Comparison of ENCODE assay signal across 11 cellular contexts in genomic region chr18:36309436-36310391, GRCh38. TPM values are rescaled to one million over a fixed set of nuclear protein-coding genes. Genes with fewer than 3 reads are reported as not detected.
DNase-seq lines count a peak whose midpoint lies in the region; ATAC-seq, FAIRE-seq and TF ChIP-seq lines count a peak whose summit lies in the region.
"Had no signal": no experiment of that assay in that cellular context is flagged by ENCODE, and none has a peak within 500 bp of the region (broad histone marks: within the 10 kb centered on the region; RNA-seq: fewer than 3 reads in every experiment).

No MANE protein-coding gene starts in this region.

- TF ChIP-seq CTCF in A549 (IDR thresholded peaks at IDR 0.05) (no peak), breast epithelium (IDR thresholded peaks at IDR 0.05) (no peak), dorsolateral prefrontal cortex (IDR thresholded peaks at IDR 0.05 in 54 of 56, conservative IDR thresholded peaks at IDR 0.05 in 2 of 56; ENCODE audit: low read depth in 1 of 56, partially characterized antibody in 56 of 56) (no peak), prostate gland (IDR thresholded peaks at IDR 0.05) (no peak)

- TF ChIP-seq POLR2A in A549 (IDR thresholded peaks at IDR 0.05; ENCODE audit: low read length) (no peak), breast epithelium (IDR thresholded peaks at IDR 0.05) (no peak), prostate gland (IDR thresholded peaks at IDR 0.05) (no peak)

- DNase-seq in A549 (ENCODE audit: low read depth in 1 of 2, low spot score in 1 of 2) (peak; percentile 42 to 64), HT-29 (ENCODE audit: low spot score) (peak; percentile 61), breast epithelium (ENCODE audit: low spot score in 2 of 2) (peak; percentile 77 to 82), left kidney (ENCODE audit: low read depth, low spot score) (peak; percentile 59), dorsolateral prefrontal cortex (no peak), prostate gland (ENCODE audit: low spot score) (no peak), putamen (ENCODE audit: low spot score) (no peak)
- DNase-seq: CD4-positive, alpha-beta memory T cell; NCI-H1436 treated with DMSO at 0.1 percent for 48 hours had no signal

- H3K27me3 ChIP-seq in breast epithelium (no peaks in the 10 kb centered on the region), dorsolateral prefrontal cortex (peaks cover 0 to 5% (median 0%) of the 10 kb centered on the region in 45 donors), prostate gland (replicated peaks; ENCODE audit: insufficient read depth) (no peaks in the 10 kb centered on the region)
- H3K27me3 ChIP-seq: body of pancreas had no signal

- no peak for TF ChIP-seq RAD21 in A549 (conservative IDR thresholded peaks at IDR 0.05 in 1 of 2, IDR thresholded peaks at IDR 0.05 in 1 of 2)

- CTCF ChIA-PET in A549 (lab: Yijun Ruan, JAX) = no interaction called here

- ATAC-seq in A549 = peak; percentile 92 to 93
- ATAC-seq in HG02623 (IDR thresholded peaks at IDR 0.05; ENCODE audit: unreplicated experiment) = no peak
- ATAC-seq: body of pancreas had no signal

- FAIRE-seq in A549 (lab: Jason Lieb, UNC) = no peak

- H3K4me1 ChIP-seq in A549 (peaks cover 15% of the 10 kb centered on the region), breast epithelium (no peaks in the 10 kb centered on the region), prostate gland (replicated peaks) (no peaks in the 10 kb centered on the region)

- H3K27ac ChIP-seq in A549 (peak overlapping the region; percentile 65 to 81), breast epithelium (peak overlapping the region; percentile 69 to 89), dorsolateral prefrontal cortex (no peak overlapping the region), prostate gland (no peak overlapping the region)
- H3K27ac ChIP-seq: body of pancreas had no signal

- H3K36me3 ChIP-seq in breast epithelium (no peaks in the 10 kb centered on the region), prostate gland (no peaks in the 10 kb centered on the region)

- H3K4me3 ChIP-seq in A549 = no peak overlapping the region
- peak overlapping the region in 2 of 3 donors; percentile 3 to 41 for H3K4me3 ChIP-seq in breast epithelium
- no peak overlapping the region for H3K4me3 ChIP-seq in dorsolateral prefrontal cortex
- no peak overlapping the region for H3K4me3 ChIP-seq in prostate gland
- H3K4me3 ChIP-seq: body of pancreas had no signal

- H3K9me3 ChIP-seq in A549 = no peaks in the 10 kb centered on the region
- H3K9me3 ChIP-seq in breast epithelium = no peaks in the 10 kb centered on the region
- H3K9me3 ChIP-seq in prostate gland = no peaks in the 10 kb centered on the region
- H3K9me3 ChIP-seq: body of pancreas had no signal

- WGBS in A549 (ENCODE audit: missing lambda C conversion rate) = 19% methylated on average over 6 of the region's 11 CpGs
- 54% methylated on average over 11 of the region's 11 CpGs for WGBS in prostate gland

- POLR2A ChIA-PET in A549 (lab: Yijun Ruan, JAX) = interaction anchor here (1.0 to 1.8 kb wide), 3 partner anchors 12 to 42 kb away, joined by 3 to 10 read pairs (median 3); partner anchors contain the start of gene FHOD3

- H3K4me2 ChIP-seq in A549 = peak overlapping the region; percentile 66

- intact Hi-C loops in breast epithelium (cut with DNase I; ENCODE audit: low total_unique reads) (loop anchor here (10.0 kb wide), 1 partner anchor 1805 kb away; no protein-coding TSS in a partner anchor), dorsolateral prefrontal cortex (cut with DNase I) (no loop called here), prostate gland (cut with DNase I) (loop anchor here (10.0 kb wide), 1 partner anchor 85 kb away; no protein-coding TSS in a partner anchor)

- TF ChIP-seq EP300 in A549 (IDR thresholded peaks at IDR 0.05) = peak in 1 of 2 experiments; percentile 21; a peak in 1 of 5 replicates

TF ChIP-seq in A549, 52 proteins besides CTCF, POLR2A, EP300 and RAD21:
- no peak for TF ChIP-seq HES2 (IDR thresholded peaks at IDR 0.05)
- no peak for TF ChIP-seq KDM1A (IDR thresholded peaks at IDR 0.05; ENCODE audit: low read depth)
- no peak for TF ChIP-seq RARB (CRISPR knock-in tag; IDR thresholded peaks at IDR 0.05)
- no peak for TF ChIP-seq KDM5A (IDR thresholded peaks at IDR 0.05)
- TF ChIP-seq USF2 (IDR thresholded peaks at IDR 0.05) = no peak
- TF ChIP-seq SREBF2 (IDR thresholded peaks at IDR 0.05) = no peak
- TF ChIP-seq FOSL2 (IDR thresholded peaks at IDR 0.05) = no peak
- 0 out of 2 replicates have a peak, but pooled peaks have one; percentile 6 for TF ChIP-seq FOSL2 (CRISPR knock-in tag; IDR thresholded peaks at IDR 0.05)
- TF ChIP-seq MYC (IDR thresholded peaks at IDR 0.05; ENCODE audit: borderline replicate concordance, low read length) = no peak
- TF ChIP-seq MAX (IDR thresholded peaks at IDR 0.05) = peak; percentile 36; the same call in 1 of the 2 replicates
- no peak for TF ChIP-seq EHMT2 (IDR thresholded peaks at IDR 0.05; ENCODE audit: low read depth)
- no peak for TF ChIP-seq TP53 (CRISPR knock-in tag; IDR thresholded peaks at IDR 0.05)
- TF ChIP-seq GATA3 (IDR thresholded peaks at IDR 0.05; ENCODE audit: borderline replicate concordance) = no peak; the same call in 1 of the 2 replicates
- no peak for TF ChIP-seq HMGXB4 (CRISPR knock-in tag; IDR thresholded peaks at IDR 0.05; ENCODE audit: borderline replicate concordance)
- no peak for TF ChIP-seq ZC3H11A (IDR thresholded peaks at IDR 0.05)
- no peak for TF ChIP-seq ATOH8 (CRISPR knock-in tag; IDR thresholded peaks at IDR 0.05; ENCODE audit: low read depth)
- no peak for TF ChIP-seq CHD2 (IDR thresholded peaks at IDR 0.05; ENCODE audit: low read length, partially characterized antibody)
- TF ChIP-seq HDAC2 (IDR thresholded peaks at IDR 0.05) = no peak

RNA-seq across cellular contexts. Expression of gene FHOD3, which starts 12.2 kb away (rescaled TPM):
- polyA plus RNA-seq in A549 (2011; rRNA removed) (2.4 and 2.5 TPM in 2 replicates), A549 (2017; fragmentation: RNase III; extraction: RNeasy Plus Mini Kit Qiagen cat#74134 plus additional on column Dnase treatment) (2.9 to 4.2 TPM (median 3.6 TPM) in 3 replicates)
- polyA plus RNA-seq in A549 (2012; cell fraction: cytosol; rRNA removed) = 1.1 TPM in 2 replicates
- polyA plus RNA-seq in A549 (2012; cell fraction: nucleus; rRNA removed) = 1.2 and 1.7 TPM in 2 replicates
- polyA minus RNA-seq in A549 (2011; rRNA and poly(A)+ RNA removed) = 2.7 and 2.8 TPM in 2 replicates
- total RNA-seq in HT-29 (2014; rRNA removed; shearing (Covaris generic)) = not detected in 2 replicates
- total RNA-seq in breast epithelium (10 to 100 TPM in 2 of 3 donors, 1 to 10 TPM in 1; 1.9 to 13.1 (median 13.0) TPM), dorsolateral prefrontal cortex (10 to 100 TPM; 17.3 to 55.7 (median 36.2) TPM), prostate gland (10 to 100 TPM; 25.1 to 52.5 TPM)
- total RNA-seq: CD4-positive, alpha-beta memory T cell had no signal
- polyA plus RNA-seq: CD4-positive, alpha-beta memory T cell had no signal

Comparison
In these comparisons a context has a peak if more than half of its experiments do, and no peak if none do; other contexts are left out.
1. DNase-seq: peak in A549 (2 of 2), HT-29 (single experiment), breast epithelium (2 of 2) and left kidney (single experiment); none in dorsolateral prefrontal cortex (0 of 10), prostate gland (single experiment) and putamen (single experiment).
2. H3K27ac ChIP-seq: peak in A549 (2 of 2) and breast epithelium (2 of 2); none in dorsolateral prefrontal cortex (0 of 59) and prostate gland (0 of 2).
3. H3K4me3 ChIP-seq: peak in breast epithelium (2 of 3); none in A549 (single experiment), dorsolateral prefrontal cortex (0 of 59) and prostate gland (0 of 2).
4. intact Hi-C loops: an anchor here in breast epithelium (10.0 kb wide) and prostate gland (10.0 kb wide); none called in dorsolateral prefrontal cortex.